ENCODE assay signal across 30 cellular contexts in genomic region chr12:10939163-10939562, GRCh38.
"Had no signal": no experiment of that assay in that cellular context is flagged by ENCODE, and none has a peak within 500 bp of the region (broad histone marks: within the 10 kb centered on the region; RNA-seq: fewer than 3 reads in every experiment).

A gene with protein sequence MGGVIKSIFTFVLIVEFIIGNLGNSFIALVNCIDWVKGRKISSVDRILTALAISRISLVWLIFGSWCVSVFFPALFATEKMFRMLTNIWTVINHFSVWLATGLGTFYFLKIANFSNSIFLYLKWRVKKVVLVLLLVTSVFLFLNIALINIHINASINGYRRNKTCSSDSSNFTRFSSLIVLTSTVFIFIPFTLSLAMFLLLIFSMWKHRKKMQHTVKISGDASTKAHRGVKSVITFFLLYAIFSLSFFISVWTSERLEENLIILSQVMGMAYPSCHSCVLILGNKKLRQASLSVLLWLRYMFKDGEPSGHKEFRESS (minus strand): TSS chr12:10939263. CDS start chr12:10939207, 56 bp downstream.

- H3K36me3 ChIP-seq: colonic mucosa, gastroesophageal sphincter, prostate gland, sigmoid colon, stomach, tibial artery, upper lobe of right lung had no signal

- H3K27ac ChIP-seq: colonic mucosa, gastroesophageal sphincter, prostate gland, sigmoid colon, stomach, tibial artery, upper lobe of right lung had no signal

- FAIRE-seq: kidney had no signal

- H3K36me3 Mint-ChIP-seq: activated CD4-positive, alpha-beta memory T cell treated with anti-CD3 and anti-CD28 coated beads for 36 hours; stimulated activated memory B cell treated with anti-CD40 and anti-IgM and Interleukin-4, amounts not matched to agents 10 μg/mL and 1 μg/mL and 100 μg/mL, for 72 hours had no signal

- H3K27me3 ChIP-seq: colonic mucosa, gastroesophageal sphincter, sigmoid colon, stomach, tibial artery, upper lobe of right lung had no signal

- H3K9me3 ChIP-seq: colonic mucosa, gastroesophageal sphincter, prostate gland, sigmoid colon, tibial artery, upper lobe of right lung had no signal

- H3K27me3 Mint-ChIP-seq: activated CD4-positive, alpha-beta memory T cell treated with anti-CD3 and anti-CD28 coated beads for 36 hours; activated CD4-positive, alpha-beta T cell treated with anti-CD3 and anti-CD28 coated beads, Interleukin-2, amount 10 ng/mL, durations not matched to agents 24 days and 14 days; activated naive CD4-positive, alpha-beta T cell treated with anti-CD3 and anti-CD28 coated beads, Interleukin-2, amount 50 U/mL, for 24 hours; activated naive CD8-positive, alpha-beta T cell treated with anti-CD3 and anti-CD28 coated beads, Interleukin-2, amount 50 U/mL, for 24 hours; activated T-cell treated with anti-CD3 and anti-CD28 coated beads, Interleukin-2, amount 50 U/mL, for 24 hours; naive thymus-derived CD4-positive, alpha-beta T cell; stimulated activated memory B cell treated with anti-CD40 and anti-IgM and Interleukin-4, amounts not matched to agents 10 μg/mL and 1 μg/mL and 100 μg/mL, for 72 hours; T-helper 17 cell had no signal

- H3K4me1 Mint-ChIP-seq: activated naive CD8-positive, alpha-beta T cell treated with anti-CD3 and anti-CD28 coated beads, Interleukin-2, amount 50 U/mL, for 24 hours; mesothelial cell of epicardium had no signal

- H3K4me3 ChIP-seq: colonic mucosa, gastroesophageal sphincter, prostate gland, sigmoid colon, stomach, tibial artery, upper lobe of right lung had no signal

- H3K4me1 ChIP-seq: colonic mucosa, gastroesophageal sphincter, prostate gland, sigmoid colon, stomach, tibial artery, upper lobe of right lung had no signal

- H3K27ac Mint-ChIP-seq: activated CD4-positive, alpha-beta memory T cell treated with anti-CD3 and anti-CD28 coated beads for 36 hours; activated CD4-positive, alpha-beta T cell treated with anti-CD3 and anti-CD28 coated beads, Interleukin-2, amount 10 ng/mL, durations not matched to agents 24 days and 14 days; activated naive CD4-positive, alpha-beta T cell treated with anti-CD3 and anti-CD28 coated beads, Interleukin-2, amount 50 U/mL, for 24 hours; activated naive CD8-positive, alpha-beta T cell treated with anti-CD3 and anti-CD28 coated beads, Interleukin-2, amount 50 U/mL, for 24 hours; activated T-cell treated with anti-CD3 and anti-CD28 coated beads, Interleukin-2, amount 50 U/mL, for 24 hours; mesothelial cell of epicardium; naive thymus-derived CD4-positive, alpha-beta T cell; stimulated activated memory B cell treated with anti-CD40 and anti-IgM and Interleukin-4, amounts not matched to agents 10 μg/mL and 1 μg/mL and 100 μg/mL, for 72 hours; T-helper 17 cell had no signal

- H3K4me3 Mint-ChIP-seq: activated CD4-positive, alpha-beta memory T cell treated with anti-CD3 and anti-CD28 coated beads for 36 hours; activated CD4-positive, alpha-beta T cell treated with anti-CD3 and anti-CD28 coated beads, Interleukin-2, amount 10 ng/mL, durations not matched to agents 24 days and 14 days; activated naive CD4-positive, alpha-beta T cell treated with anti-CD3 and anti-CD28 coated beads, Interleukin-2, amount 50 U/mL, for 24 hours; activated naive CD8-positive, alpha-beta T cell treated with anti-CD3 and anti-CD28 coated beads, Interleukin-2, amount 50 U/mL, for 24 hours; activated T-cell treated with anti-CD3 and anti-CD28 coated beads, Interleukin-2, amount 50 U/mL, for 24 hours; mesothelial cell of epicardium; naive thymus-derived CD4-positive, alpha-beta T cell; stimulated activated memory B cell treated with anti-CD40 and anti-IgM and Interleukin-4, amounts not matched to agents 10 μg/mL and 1 μg/mL and 100 μg/mL, for 72 hours; T-helper 17 cell had no signal

- H3K9me3 Mint-ChIP-seq: activated CD4-positive, alpha-beta memory T cell treated with anti-CD3 and anti-CD28 coated beads for 36 hours; activated CD4-positive, alpha-beta T cell treated with anti-CD3 and anti-CD28 coated beads, Interleukin-2, amount 10 ng/mL, durations not matched to agents 24 days and 14 days; activated naive CD8-positive, alpha-beta T cell treated with anti-CD3 and anti-CD28 coated beads, Interleukin-2, amount 50 U/mL, for 24 hours; activated T-cell treated with anti-CD3 and anti-CD28 coated beads, Interleukin-2, amount 50 U/mL, for 24 hours; stimulated activated memory B cell treated with anti-CD40 and anti-IgM and Interleukin-4, amounts not matched to agents 10 μg/mL and 1 μg/mL and 100 μg/mL, for 72 hours had no signal

- ATAC-seq: activated naive CD8-positive, alpha-beta T cell treated with anti-CD3 and anti-CD28 coated beads, Interleukin-2, amount 50 U/mL, for 24 hours; gastroesophageal sphincter; left colon; naive thymus-derived CD4-positive, alpha-beta T cell; stimulated activated memory B cell treated with anti-CD40 and anti-IgM and Interleukin-4, amounts not matched to agents 10 μg/mL and 1 μg/mL and 100 μg/mL, for 72 hours; T-helper 17 cell; upper lobe of right lung had no signal

- DNase-seq: activated CD4-positive, alpha-beta memory T cell treated with anti-CD3 and anti-CD28 coated beads for 36 hours; activated CD4-positive, alpha-beta T cell treated with anti-CD3 and anti-CD28 coated beads, Interleukin-2, amount 10 ng/mL, durations not matched to agents 24 days and 14 days; activated CD4-positive, CD25-positive, alpha-beta regulatory T cell treated with anti-CD3 and anti-CD28 coated beads, Interleukin-2, amount 50 U/mL, for 72 hours; activated CD8-positive, alpha-beta memory T cell treated with anti-CD3 and anti-CD28 coated beads, Interleukin-2, amount 50 U/mL, for 48 hours; activated naive CD8-positive, alpha-beta T cell treated with anti-CD3 and anti-CD28 coated beads, Interleukin-2, amount 50 U/mL, for 24 hours; activated T-cell treated with anti-CD3 and anti-CD28 coated beads, Interleukin-2, amount 50 U/mL, for 24 hours; amygdala; colonic mucosa; effector memory CD4-positive, alpha-beta T cell; erythroblast; hippocampal formation; kidney; left colon; naive thymus-derived CD4-positive, alpha-beta T cell; retina; sigmoid colon; small intestine; stimulated activated CD4-positive, alpha-beta T cell treated with anti-CD3 and anti-CD28 coated beads, Interleukin-1b, Interleukin-23, amount 100 ng/mL, for 48 hours; stimulated activated CD4-positive, alpha-beta T cell treated with anti-CD3 and anti-CD28 coated beads, Interleukin-4, amount 100 ng/mL, for 4 hours; stimulated activated CD8-positive, alpha-beta memory T cell treated with anti-CD3 and anti-CD28 coated beads, Interleukin-4, amount 100 ng/mL, for 48 hours; stomach; T-helper 17 cell; T1000; tibial artery; upper lobe of right lung had no signal
